In genomic region chr3:114566162-114566755, GRCh38 we compare ENCODE assay signal across 11 cellular contexts.
DNase-seq lines count a peak whose midpoint lies in the region; ATAC-seq and TF ChIP-seq lines count a peak whose summit lies in the region.
"Had no signal": no experiment of that assay in that cellular context is flagged by ENCODE, and none has a peak within 500 bp of the region (broad histone marks: within the 10 kb centered on the region; RNA-seq: fewer than 3 reads in every experiment).

No MANE protein-coding gene starts in this region.

- in situ Hi-C loops in G401 (cut with HindIII; ENCODE audit: low sequenced_read_pairs) = no loop called here

- intact Hi-C loops in head of caudate nucleus (cut with DNase I) (no loop called here), Calu3 (cut with micrococcal nuclease; ENCODE audit: unreplicated experiment) (no loop called here)

- BruUV-seq in Calu3 (replicated peaks; lab: Mats Ljungman, UMichigan) = no TSS peak

- no peaks in the 10 kb centered on the region for H3K36me3 Mint-ChIP-seq in Calu3 (ENCODE audit: insufficient read depth, unreplicated experiment)

- no peak for TF ChIP-seq CTCF in Calu3 (IDR thresholded peaks at IDR 0.05; ENCODE audit: unreplicated experiment)

- peak; percentile 17 for DNase-seq in G401 (ENCODE audit: low spot score)
- peak; percentile 65 for DNase-seq in M059J (ENCODE audit: low read depth)
- no peak for DNase-seq in NCI-H1930 (lab: John Stamatoyannopoulos, UW)
- DNase-seq in head of caudate nucleus = no peak
- no peak for DNase-seq in Calu3
- no peak for DNase-seq in activated CD4-positive, CD25-positive, alpha-beta regulatory T cell (lab: John Stamatoyannopoulos, UW)
- DNase-seq: activated naive CD4-positive, alpha-beta T cell; AML-193; WERI-Rb-1 had no signal

- no peaks in the 10 kb centered on the region for H3K9me3 Mint-ChIP-seq in Calu3 (ENCODE audit: low read depth, unreplicated experiment)

- H3K27ac Mint-ChIP-seq in Calu3 (ENCODE audit: unreplicated experiment) = no peak overlapping the region

- H3K4me3 Mint-ChIP-seq in Calu3 (ENCODE audit: low read depth, unreplicated experiment) = no peak overlapping the region

- CTCF ChIA-PET in Calu3 (lab: Charles Lee) = interaction anchor here (0.6 to 1.4 kb wide), 2 partner anchors 14 to 180 kb away, joined by 3 to 6 read pairs; no protein-coding TSS in a partner anchor

- H3K4me1 Mint-ChIP-seq in Calu3 (ENCODE audit: low read depth, unreplicated experiment) = peaks cover 12% of the 10 kb centered on the region

- H3K27me3 Mint-ChIP-seq in Calu3 (ENCODE audit: unreplicated experiment) = no peaks in the 10 kb centered on the region

- ATAC-seq in GM19025 (IDR thresholded peaks at IDR 0.05; ENCODE audit: low read depth, unreplicated experiment) (peak; percentile 61), HG02623 (IDR thresholded peaks at IDR 0.05; ENCODE audit: unreplicated experiment) (peak; percentile 66)

Comparison
In these comparisons a context has a peak if more than half of its experiments do, and no peak if none do; other contexts are left out.
1. DNase-seq: peak in G401 (single experiment) and M059J (single experiment); none in NCI-H1930 (0 of 2), head of caudate nucleus (0 of 42), Calu3 (single experiment) and activated CD4-positive, CD25-positive, alpha-beta regulatory T cell (0 of 4).